9 cellular contexts compared by ENCODE assay signal in genomic region chr4:125317526-125317880, GRCh38. TPM values are rescaled to one million over a fixed set of nuclear protein-coding genes. Genes with fewer than 3 reads are reported as not detected.
A peak's percentile ranks its signal among the peaks of the same experiment; 100 is the strongest.
DNase-seq lines count a peak whose midpoint lies in the region; ATAC-seq and TF ChIP-seq lines count a peak whose summit lies in the region.
"Had no signal": no experiment of that assay in that cellular context is flagged by ENCODE, and none has a peak within 500 bp of the region (broad histone marks: within the 10 kb centered on the region; RNA-seq: fewer than 3 reads in every experiment).

No MANE protein-coding gene starts in this region.

- TF ChIP-seq EP300 in sigmoid colon (IDR thresholded peaks at IDR 0.05): no peak

- H3K4me1 ChIP-seq in iPS DF 6.9 (ENCODE audit: control insufficient read depth, insufficient read depth, low read length) (peaks cover 3% of the 10 kb centered on the region; the same call in 1 of the 2 replicates), sigmoid colon (peaks cover 0 to 69% (median 45%) of the 10 kb centered on the region in 4 donors)

- H3K9me3 ChIP-seq in iPS DF 6.9 (ENCODE audit: control insufficient read depth, insufficient read depth, low read length) (no peaks in the 10 kb centered on the region), sigmoid colon (no peaks in the 10 kb centered on the region)

- peaks cover 10% of the 10 kb centered on the region; the same call in 1 of the 2 replicates for H3K27me3 ChIP-seq in iPS DF 6.9 (ENCODE audit: control insufficient read depth, insufficient read depth, low read length)
- H3K27me3 ChIP-seq in sigmoid colon: no peaks in the 10 kb centered on the region

- DNase-seq in NCI-H524 (lab: John Stamatoyannopoulos, UW) (peak; percentile 34 to 56), NCI-H524 treated with DMSO at 0.1 percent for 48 hours (lab: John Stamatoyannopoulos, UW) (no peak), amniotic epithelial cell (ENCODE audit: low read depth) (peak; percentile 37), iPS DF 6.9 (ENCODE audit: low read depth, low spot score) (no peak), sigmoid colon (peak; percentile 73)

- no peaks in the 10 kb centered on the region for H3K36me3 ChIP-seq in iPS DF 6.9 (ENCODE audit: control insufficient read depth, insufficient read depth, low read length)
- H3K36me3 ChIP-seq in sigmoid colon: no peaks in the 10 kb centered on the region
- H3K36me3 ChIP-seq: BLaER1 treated with 17β-estradiol and CSF1 and Interleukin-3, amounts not matched to agents 10 nM and 100 nM had no signal

- peak in 3 of 4 experiments; percentile 8 to 49 (median 47) for TF ChIP-seq CTCF in sigmoid colon (IDR thresholded peaks at IDR 0.05)

- no CpG with 5 or more reads among the region's 23 CpGs for WGBS in iPS DF 6.9 (ENCODE audit: insufficient coverage, insufficient read length)
- 5 to 16% methylated on average over 23 of the region's 23 CpGs for WGBS in sigmoid colon, 2 donors

- no peak for ATAC-seq in GM19455 (IDR thresholded peaks at IDR 0.05; ENCODE audit: unreplicated experiment)
- no peak for ATAC-seq in GM21737 (IDR thresholded peaks at IDR 0.05; ENCODE audit: unreplicated experiment)
- ATAC-seq in HG02623 (IDR thresholded peaks at IDR 0.05; ENCODE audit: unreplicated experiment): no peak

- intact Hi-C loops in sigmoid colon (cut with DNase I): loop anchor here (5.0 to 10.0 kb wide), 3 partner anchors 75 to 735 kb away; no protein-coding TSS in a partner anchor

- TF ChIP-seq POLR2A in sigmoid colon (IDR thresholded peaks at IDR 0.05): no peak

- peak overlapping the region; percentile 67; the same call in 1 of the 2 replicates for H3K4me3 ChIP-seq in iPS DF 6.9 (ENCODE audit: low read length)
- peak overlapping the region; percentile 87 to 97 (median 90) for H3K4me3 ChIP-seq in sigmoid colon

- H3K27ac ChIP-seq in iPS DF 6.9 (ENCODE audit: low read length) (no peak overlapping the region), sigmoid colon (peak overlapping the region; percentile 93 to 99 (median 94))
- H3K27ac ChIP-seq: BLaER1 treated with 17β-estradiol and CSF1 and Interleukin-3, amounts not matched to agents 10 nM and 100 nM had no signal

RNA-seq across cellular contexts. Expression of gene FAT4, which starts 2.7 kb away (rescaled TPM):
- 10 to 100 TPM; 46.2 to 74.2 (median 61.4) TPM for total RNA-seq in sigmoid colon
- 1 to 10 TPM in 1 of 3 donors, under 1 TPM in 2; under 0.01 to 1.3 (median under 0.01) TPM for polyA plus RNA-seq in sigmoid colon

Comparison
In these comparisons a context has a peak if more than half of its experiments do, and no peak if none do; other contexts are left out.
1. DNase-seq: peak in NCI-H524 (2 of 2), amniotic epithelial cell (single experiment) and sigmoid colon (single experiment); none in NCI-H524 treated with DMSO at 0.1 percent for 48 hours (single experiment) and iPS DF 6.9 (single experiment).